2 cellular contexts compared by ENCODE assay signal in genomic region chr9:136453326-136453725, GRCh38.
A peak's percentile ranks its signal among the peaks of the same experiment; 100 is the strongest.
TF ChIP-seq lines count a peak whose summit lies in the region.

No MANE protein-coding gene starts in this region.

TF ChIP-seq in GM12891, 5 proteins besides CTCF, POLR2A, EP300 and RAD21:
- TF ChIP-seq PAX5 (IDR thresholded peaks at IDR 0.05; ENCODE audit: insufficient read depth, low read length, severe bottlenecking) (no peak), SPI1 (IDR thresholded peaks at IDR 0.05; ENCODE audit: low read depth, low read length) (no peak), TAF1 (IDR thresholded peaks at IDR 0.05; ENCODE audit: low read depth, low read length) (no peak), POU2F2 (IDR thresholded peaks at IDR 0.05; ENCODE audit: low read depth, low read length) (no peak), POLR2AphosphoS5 (IDR thresholded peaks at IDR 0.05; ENCODE audit: low read depth, low read length) (peak; percentile 53; the same call in 1 of the 2 replicates)

TF ChIP-seq in GM12878, 131 proteins besides CTCF, POLR2A, EP300 and RAD21:
- TF ChIP-seq NR2C1 (IDR thresholded peaks at IDR 0.05) (no peak), POLR2AphosphoS5 (IDR thresholded peaks at IDR 0.05; ENCODE audit: low read length) (no peak), TAF1 (IDR thresholded peaks at IDR 0.05; ENCODE audit: borderline replicate concordance, low read depth, low read length) (no peak), ZNF592 (IDR thresholded peaks at IDR 0.05) (no peak), NBN (IDR thresholded peaks at IDR 0.05) (no peak)
TF ChIP-seq in GM12878: peak in this region for 0.
